In genomic region chr15:59649603-59650002, GRCh38 we compare ENCODE assay signal across 25 cellular contexts. TPM values are rescaled to one million over a fixed set of nuclear protein-coding genes. Genes with fewer than 3 reads are reported as not detected.
DNase-seq lines count a peak whose midpoint lies in the region; ATAC-seq and TF ChIP-seq lines count a peak whose summit lies in the region.
"Had no signal": no experiment of that assay in that cellular context is flagged by ENCODE, and none has a peak within 500 bp of the region (broad histone marks: within the 10 kb centered on the region; RNA-seq: fewer than 3 reads in every experiment).

No MANE protein-coding gene starts in this region.

- CTCF ChIA-PET in OCI-LY7 (lab: Charles Lee; ENCODE audit: unreplicated experiment), result no interaction called here

- no peak overlapping the region for H4K91ac ChIP-seq in trophoblast cell (ENCODE audit: low read depth, low read length)

- H4K12ac ChIP-seq in trophoblast cell (ENCODE audit: low read depth, low read length), result no peak overlapping the region

- H3K79me1 ChIP-seq in trophoblast cell (ENCODE audit: low read length), result no peaks in the 10 kb centered on the region

- H3K4ac ChIP-seq in trophoblast cell (ENCODE audit: low read depth, low read length), result no peak overlapping the region

- no peak overlapping the region for H3K9ac ChIP-seq in trophoblast cell (ENCODE audit: low read length)

- no peak overlapping the region for H2BK12ac ChIP-seq in trophoblast cell (ENCODE audit: low read length)

- H3K4me3 ChIP-seq in OCI-LY7 (ENCODE audit: low read depth, low read length, poor library complexity, severe bottlenecking) (no peak overlapping the region), trophoblast cell (ENCODE audit: low read depth, low read length) (no peak overlapping the region)
- H3K4me3 ChIP-seq: GM23338, Peyer's patch, SK-N-MC had no signal

- H3K79me2 ChIP-seq in OCI-LY7 (ENCODE audit: insufficient read depth, low read depth, low read length) (peaks cover 29% of the 10 kb centered on the region), trophoblast cell (ENCODE audit: control insufficient read depth, insufficient read depth, low read length, poor library complexity) (no peaks in the 10 kb centered on the region)

- POLR2A ChIA-PET in OCI-LY7 (lab: Charles Lee), result no interaction called here

- no peak overlapping the region for H3K27ac Mint-ChIP-seq in activated naive CD4-positive, alpha-beta T cell treated with anti-CD3 and anti-CD28 coated beads, Interleukin-2, amount 50 U/mL, for 72 hours
- H3K27ac Mint-ChIP-seq: GM23338, H9 had no signal

- DNase-seq in NCI-H1105 treated with DMSO at 0.1 percent for 48 hours (lab: John Stamatoyannopoulos, UW) (peak; percentile 12), NCI-H1105 (lab: John Stamatoyannopoulos, UW) (no peak), EL (peak; percentile 26), OCI-LY7 (ENCODE audit: low spot score) (no peak), trophoblast cell (peak; percentile 27 to 75), NCI-H82 (lab: John Stamatoyannopoulos, UW) (no peak), A172 (ENCODE audit: low spot score) (no peak)
- no peak for DNase-seq in activated naive CD4-positive, alpha-beta T cell treated with anti-CD3 and anti-CD28 coated beads, Interleukin-2, amount 50 U/mL, for 72 hours (ENCODE audit: low spot score in 2 of 2)
- DNase-seq: Calu3, H9, KBM-7, MM.1S, NCI-H1048, NCI-H1436, NCI-H187, NCI-H2107, NCI-H526, OCI-M1, Peyer's patch, SIG-M5, SW 1271 had no signal

- TSS peak; percentile 3 for BruUV-seq in OCI-LY7 (replicated peaks; lab: Mats Ljungman, UMichigan)

- no peaks in the 10 kb centered on the region; the same call in 1 of the 2 replicates for H4K20me1 ChIP-seq in OCI-LY7 (ENCODE audit: insufficient read depth, low read length)

- H3K9me3 ChIP-seq in OCI-LY7 (ENCODE audit: low read length), result peaks cover 12% of the 10 kb centered on the region
- peaks cover 2% of the 10 kb centered on the region for H3K9me3 ChIP-seq in trophoblast cell (ENCODE audit: insufficient read depth, low read depth, low read length)
- H3K9me3 ChIP-seq: Peyer's patch had no signal

- H3K9me3 Mint-ChIP-seq in activated naive CD4-positive, alpha-beta T cell treated with anti-CD3 and anti-CD28 coated beads, Interleukin-2, amount 50 U/mL, for 72 hours, result peaks cover 0 to 6% of the 10 kb centered on the region in 2 donors

- H2BK120ac ChIP-seq in trophoblast cell (ENCODE audit: insufficient read depth, low read length, poor library complexity), result no peak overlapping the region

- no peak overlapping the region for H4K8ac ChIP-seq in trophoblast cell (ENCODE audit: low read depth, low read length)

- H3K36me3 Mint-ChIP-seq in activated naive CD4-positive, alpha-beta T cell treated with anti-CD3 and anti-CD28 coated beads, Interleukin-2, amount 50 U/mL, for 72 hours, result peaks cover 5 to 6% of the 10 kb centered on the region in 2 donors

- no peak overlapping the region for H3K23ac ChIP-seq in trophoblast cell (ENCODE audit: low read length)

- H3K36me3 ChIP-seq in OCI-LY7 (ENCODE audit: insufficient read depth, low read length) (peaks cover 94% of the 10 kb centered on the region), trophoblast cell (ENCODE audit: control insufficient read depth in 1 of 2, insufficient read depth in 2 of 2, low read length in 2 of 2) (peaks cover 15 to 22% of the 10 kb centered on the region in 2 experiments)

- H3K27ac ChIP-seq in OCI-LY7 (ENCODE audit: low read depth, low read length, poor library complexity, severe bottlenecking), result no peak overlapping the region
- no peak overlapping the region for H3K27ac ChIP-seq in trophoblast cell (ENCODE audit: low read depth, low read length)
- H3K27ac ChIP-seq: 22Rv1, Peyer's patch, SK-N-MC had no signal

- intact Hi-C loops in OCI-LY7 (cut with micrococcal nuclease; ENCODE audit: unreplicated experiment), result loop anchor here (10.0 kb wide), 1 partner anchor 115 kb away; no protein-coding TSS in a partner anchor

- no peak for TF ChIP-seq CTCF in OCI-LY7 (conservative IDR thresholded peaks at IDR 0.05; ENCODE audit: low read length)

- H3K18ac ChIP-seq in trophoblast cell (ENCODE audit: low read length), result no peak overlapping the region

- H3K4me2 ChIP-seq in OCI-LY7 (ENCODE audit: low read length), result no peak overlapping the region
- no peak overlapping the region for H3K4me2 ChIP-seq in trophoblast cell (ENCODE audit: low read length)
- H3K4me2 ChIP-seq: GM23338 had no signal

- ATAC-seq in activated naive CD4-positive, alpha-beta T cell treated with anti-CD3 and anti-CD28 coated beads, Interleukin-2, amount 50 U/mL, for 72 hours, result no peak
- ATAC-seq: GM23338 had no signal

- peaks cover 7% of the 10 kb centered on the region for H3K4me1 ChIP-seq in OCI-LY7 (ENCODE audit: insufficient read depth, low read length, poor library complexity, severe bottlenecking)
- H3K4me1 ChIP-seq in trophoblast cell (ENCODE audit: control insufficient read depth in 1 of 2, insufficient read depth in 2 of 2, low read length in 2 of 2), result peaks cover 2 to 3% of the 10 kb centered on the region in 2 experiments
- H3K4me1 ChIP-seq: Peyer's patch had no signal

- H2AFZ ChIP-seq in OCI-LY7 (ENCODE audit: low read length) (no peak overlapping the region), trophoblast cell (ENCODE audit: insufficient read depth, low read length, poor library complexity) (no peak overlapping the region)
- H2AFZ ChIP-seq: GM23338 had no signal

- H3K27me3 ChIP-seq in trophoblast cell (ENCODE audit: insufficient read depth, low read length), result no peaks in the 10 kb centered on the region
- H3K27me3 ChIP-seq: Peyer's patch had no signal

- no peak overlapping the region for H2BK5ac ChIP-seq in trophoblast cell (ENCODE audit: low read depth, low read length, poor library complexity)

- H3K9me2 ChIP-seq in OCI-LY7 (ENCODE audit: insufficient read depth, low read length), result no peaks in the 10 kb centered on the region

- no peak overlapping the region for H2AK5ac ChIP-seq in trophoblast cell (ENCODE audit: low read length)

- H3K14ac ChIP-seq in trophoblast cell (ENCODE audit: low read length), result no peak overlapping the region

RNA-seq across cellular contexts. Expression of gene GTF2A2, which starts 7.7 kb away (rescaled TPM):
- 50.5 and 69.3 TPM in 2 replicates for total RNA-seq in OCI-LY7 (2014; rRNA removed; shearing (Covaris generic))
- total RNA-seq in OCI-LY7 (2022), result 138 and 139 TPM in 2 replicates
- polyA plus RNA-seq in trophoblast cell (2013), result 163 and 188 TPM in 2 replicates
- total RNA-seq in A172 (2014; rRNA removed; shearing (Covaris generic)), result 92.4 and 132 TPM in 2 replicates
- total RNA-seq in activated naive CD4-positive, alpha-beta T cell treated with anti-CD3 and anti-CD28 coated beads, Interleukin-2, amount 50 U/mL, for 72 hours, result 100 to 1,000 TPM; 141 to 170 TPM

RNA-seq across cellular contexts. Expression of gene GCNT3, which starts 38.0 kb away (rescaled TPM):
- total RNA-seq in OCI-LY7 (2014; rRNA removed; shearing (Covaris generic)), result not detected in 2 replicates
- not detected in 2 replicates for total RNA-seq in OCI-LY7 (2022)
- not detected in 2 replicates for polyA plus RNA-seq in trophoblast cell (2013)
- total RNA-seq in A172 (2014; rRNA removed; shearing (Covaris generic)), result 1.5 and 2.6 TPM in 2 replicates
- total RNA-seq in activated naive CD4-positive, alpha-beta T cell treated with anti-CD3 and anti-CD28 coated beads, Interleukin-2, amount 50 U/mL, for 72 hours, result not detected
- total RNA-seq: GM23338, H9 had no signal
- polyA plus RNA-seq: BJ, GM23338 had no signal

RNA-seq across cellular contexts. Expression of gene BNIP2, which starts 39.5 kb away (rescaled TPM):
- total RNA-seq in OCI-LY7 (2014; rRNA removed; shearing (Covaris generic)), result 65.3 and 107 TPM in 2 replicates
- 108 and 122 TPM in 2 replicates for total RNA-seq in OCI-LY7 (2022)
- polyA plus RNA-seq in trophoblast cell (2013), result 76.8 and 78.3 TPM in 2 replicates
- total RNA-seq in A172 (2014; rRNA removed; shearing (Covaris generic)), result 126 and 141 TPM in 2 replicates
- total RNA-seq in activated naive CD4-positive, alpha-beta T cell treated with anti-CD3 and anti-CD28 coated beads, Interleukin-2, amount 50 U/mL, for 72 hours, result 10 to 100 TPM; 44.2 to 49.1 TPM

Comparison
In these comparisons a context has a peak if more than half of its experiments do, and no peak if none do; other contexts are left out.
1. DNase-seq: peak in NCI-H1105 treated with DMSO at 0.1 percent for 48 hours (single experiment), EL (single experiment) and trophoblast cell (2 of 2); none in NCI-H1105 (single experiment), OCI-LY7 (single experiment), NCI-H82 (single experiment), A172 (single experiment) and activated naive CD4-positive, alpha-beta T cell treated with anti-CD3 and anti-CD28 coated beads, Interleukin-2, amount 50 U/mL, for 72 hours (0 of 2).